Comparison of ENCODE assay signal across 24 cellular contexts in the genomic region with DNA sequence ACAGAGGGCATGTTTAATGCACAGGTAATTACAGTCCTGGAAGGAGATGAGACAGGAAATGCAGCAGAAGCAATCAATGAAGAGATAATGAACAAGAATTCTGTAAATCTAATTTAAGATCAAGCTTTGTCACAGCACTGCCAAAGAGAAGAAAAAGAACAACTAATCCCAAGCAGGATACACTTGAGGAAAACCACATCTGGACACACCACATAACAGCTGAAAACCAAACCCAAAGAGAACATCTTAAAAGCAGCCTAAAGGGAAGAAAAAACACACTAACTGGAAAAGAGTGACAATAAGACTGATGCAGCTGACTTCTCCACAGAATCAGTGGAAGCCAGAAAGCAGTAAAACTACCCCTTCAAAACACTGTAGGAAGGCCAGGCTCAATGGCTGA. TPM values are rescaled to one million over a fixed set of nuclear protein-coding genes. Genes with fewer than 3 reads are reported as not detected.
DNase-seq lines count a peak whose midpoint lies in the region; ATAC-seq and TF ChIP-seq lines count a peak whose summit lies in the region.
"Had no signal": no experiment of that assay in that cellular context is flagged by ENCODE, and none has a peak within 500 bp of the region (broad histone marks: within the 10 kb centered on the region; RNA-seq: fewer than 3 reads in every experiment).

No MANE protein-coding gene starts in this region.

- no peak overlapping the region for H3K4me3 Mint-ChIP-seq in mesothelial cell of epicardium
- H3K4me3 Mint-ChIP-seq: neural progenitor cell had no signal

- H3K4me3 ChIP-seq in left ventricle myocardium inferior (no peak overlapping the region), aorta (ENCODE audit: low read length in 2 of 2) (no peak overlapping the region), WERI-Rb-1 (ENCODE audit: low read depth, low read length) (no peak overlapping the region)
- H3K4me3 ChIP-seq: esophagus muscularis mucosa, K562, neural progenitor cell, spleen had no signal

- DNase-seq in left ventricle myocardium inferior (no peak), Right ventricle myocardium superior (no peak), mesothelial cell of epicardium (ENCODE audit: low spot score in 2 of 2, unreplicated experiment in 2 of 2) (no peak), aorta (no peak), NOMO-1 (lab: John Stamatoyannopoulos, UW; ENCODE audit: unreplicated experiment in 2 of 2) (no peak), WERI-Rb-1 (no peak), hypothalamus (lab: John Stamatoyannopoulos, UW) (no peak)
- DNase-seq: activated CD4-positive, alpha-beta T cell treated with anti-CD3 and anti-CD28 coated beads, Interleukin-2, amount 50 U/mL, for 4 hours; activated CD8-positive, alpha-beta memory T cell treated with anti-CD3 and anti-CD28 coated beads, Interleukin-2, amount 50 U/mL, for 48 hours; activated effector memory CD4-positive, alpha-beta T cell treated with anti-CD3 and anti-CD28 coated beads, Interleukin-2, amount 50 U/mL, for 16 hours; central memory CD4-positive, alpha-beta T cell; effector CD4-positive, alpha-beta T cell; left colon; NCI-H187 treated with DMSO at 0.1 percent for 48 hours; NCI-H748 treated with DMSO at 0.1 percent for 48 hours; OCI-M1; SHP77 treated with DMSO at 0.1 percent for 48 hours; spleen; stimulated activated CD4-positive, alpha-beta T cell treated with anti-CD3 and anti-CD28 coated beads, Interleukin-4, amount 100 ng/mL, for 4 hours had no signal

- H3K27me3 ChIP-seq in left ventricle myocardium inferior (ENCODE audit: low read depth), result no peaks in the 10 kb centered on the region
- H3K27me3 ChIP-seq in aorta (ENCODE audit: control insufficient read depth in 1 of 2, insufficient read depth in 2 of 2, low read length in 1 of 2), result no peaks in the 10 kb centered on the region
- H3K27me3 ChIP-seq in WERI-Rb-1 (ENCODE audit: insufficient read depth, low read depth, severe bottlenecking), result no peaks in the 10 kb centered on the region
- H3K27me3 ChIP-seq: esophagus muscularis mucosa, neural progenitor cell, spleen had no signal

- peaks cover 42% of the 10 kb centered on the region for H3K4me1 Mint-ChIP-seq in mesothelial cell of epicardium

- H3K27me3 Mint-ChIP-seq in mesothelial cell of epicardium (ENCODE audit: low read depth), result no peaks in the 10 kb centered on the region

- H3K36me3 ChIP-seq in left ventricle myocardium inferior (no peaks in the 10 kb centered on the region), aorta (ENCODE audit: control insufficient read depth in 1 of 2, insufficient read depth in 2 of 2, low read length in 1 of 2) (no peaks in the 10 kb centered on the region), WERI-Rb-1 (no peaks in the 10 kb centered on the region)
- H3K36me3 ChIP-seq: esophagus muscularis mucosa, neural progenitor cell, spleen had no signal

- no peaks in the 10 kb centered on the region for H3K36me3 Mint-ChIP-seq in mesothelial cell of epicardium
- H3K36me3 Mint-ChIP-seq: neural progenitor cell had no signal

- no peak for ATAC-seq in Right ventricle myocardium superior (ENCODE audit: poor library complexity)
- ATAC-seq in aorta (ENCODE audit: low FRiP score), result no peak
- ATAC-seq: K562, left colon had no signal

- H3K4me1 ChIP-seq in left ventricle myocardium inferior (peaks cover 90% of the 10 kb centered on the region), aorta (ENCODE audit: control insufficient read depth in 1 of 2, insufficient read depth in 2 of 2, low read length in 2 of 2) (peaks cover 3 to 10% of the 10 kb centered on the region in 2 donors)

- H3K27ac Mint-ChIP-seq in mesothelial cell of epicardium, result peak overlapping the region; percentile 65
- H3K27ac Mint-ChIP-seq: neural progenitor cell had no signal

- intact Hi-C loops in left ventricle myocardium inferior (cut with micrococcal nuclease) (no loop called here), Right ventricle myocardium superior (cut with DNase I) (no loop called here), aorta (cut with DNase I) (loop anchor here in 1 of 2 donors (5.0 kb wide), 1 partner anchor 35 kb away; no protein-coding TSS in a partner anchor)

- H3K27ac ChIP-seq in left ventricle myocardium inferior (replicated peaks), result peak overlapping the region; percentile 74
- peak overlapping the region; percentile 98 for H3K27ac ChIP-seq in VCaP
- H3K27ac ChIP-seq in aorta (ENCODE audit: low read depth in 1 of 2, low read length in 2 of 2), result peak overlapping the region; percentile 60 to 92
- no peak overlapping the region for H3K27ac ChIP-seq in WERI-Rb-1
- H3K27ac ChIP-seq: C4-2B, neural progenitor cell, spleen had no signal

- H3K9me3 ChIP-seq in left ventricle myocardium inferior (replicated peaks) (no peaks in the 10 kb centered on the region), aorta (ENCODE audit: control insufficient read depth, low read length) (no peaks in the 10 kb centered on the region), WERI-Rb-1 (ENCODE audit: severe bottlenecking) (no peaks in the 10 kb centered on the region)
- H3K9me3 ChIP-seq: esophagus muscularis mucosa, spleen had no signal

- TF ChIP-seq CTCF in left ventricle myocardium inferior (IDR thresholded peaks at IDR 0.05; ENCODE audit: borderline replicate concordance), result no peak
- no peak for TF ChIP-seq CTCF in VCaP (conservative IDR thresholded peaks at IDR 0.05)
- TF ChIP-seq CTCF in mesothelial cell of epicardium (IDR thresholded peaks at IDR 0.05; ENCODE audit: unreplicated experiment), result no peak
- TF ChIP-seq CTCF in WERI-Rb-1 (IDR thresholded peaks at IDR 0.05; ENCODE audit: low read depth, low read length), result no peak

- H3K9me3 Mint-ChIP-seq in mesothelial cell of epicardium, result no peaks in the 10 kb centered on the region
- H3K9me3 Mint-ChIP-seq: neural progenitor cell had no signal

RNA-seq across cellular contexts. Expression of a gene that starts 10.2 kb away (rescaled TPM):
- 25.5 TPM for total RNA-seq in left ventricle myocardium inferior
- total RNA-seq in Right ventricle myocardium superior, result 25.6 TPM
- total RNA-seq in mesothelial cell of epicardium, result 28.3 to 29.9 TPM (median 29.2 TPM) in 3 replicates
- total RNA-seq in aorta, result 10 to 100 TPM; 60.5 to 63.7 TPM
- polyA plus RNA-seq in aorta, result 10 to 100 TPM; 20.2 to 37.6 TPM
